Comparison of ENCODE assay signal across 8 cellular contexts in the genomic region with DNA sequence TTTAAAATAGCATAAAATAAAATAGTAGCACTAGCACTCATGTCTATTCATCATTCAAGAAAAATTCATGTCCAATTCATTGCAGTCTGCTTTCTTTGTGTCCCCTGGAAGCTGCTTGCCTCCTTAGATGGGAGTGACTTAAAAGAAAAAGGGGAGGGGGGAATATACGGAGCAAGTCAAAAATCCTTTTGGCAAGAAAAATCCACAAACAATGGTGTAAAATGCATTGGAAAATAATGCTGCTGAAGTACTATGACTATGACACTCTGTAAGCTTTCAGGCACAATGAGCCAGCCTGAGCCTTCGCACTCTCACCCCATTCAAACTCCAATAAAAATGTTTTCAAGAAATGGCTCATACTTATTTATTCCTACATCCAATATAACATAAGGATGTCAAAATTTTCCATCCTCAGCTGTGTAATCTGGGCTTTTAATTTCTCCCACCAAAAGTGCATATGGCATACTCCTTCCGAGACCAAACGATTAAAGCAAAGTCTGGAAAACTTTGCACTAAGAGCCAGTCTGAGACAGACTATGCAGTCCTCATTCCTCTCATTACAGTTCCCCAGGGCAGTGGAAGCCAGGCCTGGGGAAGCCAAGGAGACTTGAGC. TPM values are rescaled to one million over a fixed set of nuclear protein-coding genes. Genes with fewer than 3 reads are reported as not detected.
DNase-seq lines count a peak whose midpoint lies in the region; ATAC-seq and TF ChIP-seq lines count a peak whose summit lies in the region.

No MANE protein-coding gene starts in this region.

- H3K9me3 Mint-ChIP-seq in activated naive CD4-positive, alpha-beta T cell treated with anti-CD3 and anti-CD28 coated beads, Interleukin-2, amount 10 ng/mL, durations not matched to agents 7 days and 5 days = no peaks in the 10 kb centered on the region
- no peaks in the 10 kb centered on the region for H3K9me3 Mint-ChIP-seq in brain

- H3K4me3 Mint-ChIP-seq in activated naive CD4-positive, alpha-beta T cell treated with anti-CD3 and anti-CD28 coated beads, Interleukin-2, amount 10 ng/mL, durations not matched to agents 7 days and 5 days = peak overlapping the region; percentile 79
- H3K4me3 Mint-ChIP-seq in brain = peak overlapping the region; percentile 84 to 92 (median 91)

- DNase-seq in activated naive CD4-positive, alpha-beta T cell treated with anti-CD3 and anti-CD28 coated beads, Interleukin-2, amount 10 ng/mL, durations not matched to agents 7 days and 5 days = no peak
- DNase-seq in activated naive CD4-positive, alpha-beta T cell treated with anti-CD3 and anti-CD28 coated beads, Interleukin-2, amount 50 U/mL, for 16 hours = no peak
- peak; percentile 55 for DNase-seq in kidney tubule cell (ENCODE audit: low spot score)
- DNase-seq in NCI-H2171 treated with DMSO at 0.1 percent for 48 hours (lab: John Stamatoyannopoulos, UW) = no peak

- ATAC-seq in HG03108 (IDR thresholded peaks at IDR 0.05; ENCODE audit: unreplicated experiment) (no peak), HG03039 (IDR thresholded peaks at IDR 0.05; ENCODE audit: unreplicated experiment) (no peak)

- no peak for TF ChIP-seq CTCF in brain (conservative IDR thresholded peaks at IDR 0.05)

- peaks cover 37% of the 10 kb centered on the region for H3K36me3 Mint-ChIP-seq in activated naive CD4-positive, alpha-beta T cell treated with anti-CD3 and anti-CD28 coated beads, Interleukin-2, amount 10 ng/mL, durations not matched to agents 7 days and 5 days
- peaks cover 4% of the 10 kb centered on the region for H3K36me3 Mint-ChIP-seq in brain

- CTCF ChIA-PET in activated naive CD4-positive, alpha-beta T cell treated with anti-CD3 and anti-CD28 coated beads, Interleukin-2, amount 10 ng/mL, durations not matched to agents 7 days and 5 days (lab: Charles Lee) = interaction anchor here (0.6 to 1.9 kb wide), 5 partner anchors 11 to 264 kb away, joined by 3 to 5 read pairs (median 5); no protein-coding TSS in a partner anchor

- H3K27ac ChIP-seq in temporal lobe (ENCODE audit: low read depth, low read length) = peak overlapping the region; percentile 14

- H3K27ac Mint-ChIP-seq in activated naive CD4-positive, alpha-beta T cell treated with anti-CD3 and anti-CD28 coated beads, Interleukin-2, amount 10 ng/mL, durations not matched to agents 7 days and 5 days = peak overlapping the region; percentile 99
- H3K27ac Mint-ChIP-seq in brain = peak overlapping the region; percentile 93 to 97 (median 94)

- H3K27me3 Mint-ChIP-seq in activated naive CD4-positive, alpha-beta T cell treated with anti-CD3 and anti-CD28 coated beads, Interleukin-2, amount 10 ng/mL, durations not matched to agents 7 days and 5 days = no peaks in the 10 kb centered on the region
- peaks cover 8% of the 10 kb centered on the region for H3K27me3 Mint-ChIP-seq in brain

- H3K4me1 Mint-ChIP-seq in activated naive CD4-positive, alpha-beta T cell treated with anti-CD3 and anti-CD28 coated beads, Interleukin-2, amount 10 ng/mL, durations not matched to agents 7 days and 5 days = peaks cover 65% of the 10 kb centered on the region
- peaks cover 83% of the 10 kb centered on the region for H3K4me1 Mint-ChIP-seq in brain

RNA-seq across cellular contexts. Expression of a gene that starts 0.8 kb away (rescaled TPM):
- 6.3 TPM for polyA plus RNA-seq in brain (ENCODE audit: insufficient read depth, low read depth, low replicate concordance)
- 31.7 TPM for total RNA-seq in temporal lobe
